In genomic region chr22:35540600-35541253, GRCh38 we compare ENCODE assay signal across 8 cellular contexts. TPM values are rescaled to one million over a fixed set of nuclear protein-coding genes. Genes with fewer than 3 reads are reported as not detected.
DNase-seq lines count a peak whose midpoint lies in the region; TF ChIP-seq lines count a peak whose summit lies in the region.

Gene RASD2 (plus strand): TSS chr22:35540831. CDS start chr22:35546810, 5,979 bp downstream.

- DNase-seq in NCI-H1105 treated with DMSO at 0.1 percent for 48 hours (lab: John Stamatoyannopoulos, UW) = peak; percentile 40
- DNase-seq in NCI-H1105 (lab: John Stamatoyannopoulos, UW) = no peak
- DNase-seq in NCI-H146 (lab: John Stamatoyannopoulos, UW) = peak; percentile 73
- DNase-seq in activated T-helper 1 cell treated with anti-CD3 and anti-CD28 coated beads, Interleukin-12 subunit alpha, Interleukin-12 subunit beta, Interleukin-2, Interleukin-4 antibody, amounts not matched to agents 30 ng/mL and 10 ng/mL and 1 ng/mL, durations not matched to agents 14 hours and 24 hours and 36 hours (ENCODE audit: low spot score) = peak; percentile 12
- DNase-seq in glomerular visceral epithelial cell (ENCODE audit: extremely low spot score) = peak; percentile 31
- DNase-seq in lower leg skin (ENCODE audit: low spot score in 2 of 2) = no peak
- DNase-seq in cortex of kidney (lab: John Stamatoyannopoulos, UW) = no peak

- H3K27me3 Mint-ChIP-seq in activated T-helper 1 cell treated with anti-CD3 and anti-CD28 coated beads, Interleukin-12 subunit alpha, Interleukin-12 subunit beta, Interleukin-2, Interleukin-4 antibody, amounts not matched to agents 30 ng/mL and 10 ng/mL and 1 ng/mL, durations not matched to agents 14 hours and 24 hours and 36 hours (ENCODE audit: insufficient read depth) = peaks cover 39% of the 10 kb centered on the region

- TF ChIP-seq POLR2A in lower leg skin (IDR thresholded peaks at IDR 0.05) = no peak

- peaks cover 3% of the 10 kb centered on the region for H3K4me1 ChIP-seq in parathyroid adenoma

- no peaks in the 10 kb centered on the region for H3K36me3 Mint-ChIP-seq in activated T-helper 1 cell treated with anti-CD3 and anti-CD28 coated beads, Interleukin-12 subunit alpha, Interleukin-12 subunit beta, Interleukin-2, Interleukin-4 antibody, amounts not matched to agents 30 ng/mL and 10 ng/mL and 1 ng/mL, durations not matched to agents 14 hours and 24 hours and 36 hours (ENCODE audit: low read depth)

- no peaks in the 10 kb centered on the region for H3K79me2 ChIP-seq in parathyroid adenoma

- H3K4me2 ChIP-seq in parathyroid adenoma (ENCODE audit: low read length) = peak within 1 kb of the TSS; percentile 86

- H3K9ac ChIP-seq in parathyroid adenoma = no peak within 1 kb of the TSS

- H3K36me3 ChIP-seq in parathyroid adenoma (ENCODE audit: control insufficient read depth, insufficient read depth, low read length) = no peaks in the 10 kb centered on the region

- no peaks in the 10 kb centered on the region for H3K27me3 ChIP-seq in parathyroid adenoma (ENCODE audit: control insufficient read depth, insufficient read depth, low read length)

- peak within 1 kb of the TSS; percentile 66 for H3K4me3 Mint-ChIP-seq in activated T-helper 1 cell treated with anti-CD3 and anti-CD28 coated beads, Interleukin-12 subunit alpha, Interleukin-12 subunit beta, Interleukin-2, Interleukin-4 antibody, amounts not matched to agents 30 ng/mL and 10 ng/mL and 1 ng/mL, durations not matched to agents 14 hours and 24 hours and 36 hours

- 0 to 2% methylated on average over 10 to 36 of the region's 49 CpGs for WGBS in lower leg skin, 2 donors

- intact Hi-C loops in activated T-helper 1 cell treated with anti-CD3 and anti-CD28 coated beads, Interleukin-12 subunit alpha, Interleukin-12 subunit beta, Interleukin-2, Interleukin-4 antibody, amounts not matched to agents 30 ng/mL and 10 ng/mL and 1 ng/mL, durations not matched to agents 14 hours and 24 hours and 36 hours (cut with micrococcal nuclease) = loop anchor here (1.0 kb wide), 1 partner anchor 12 kb away; no protein-coding TSS in a partner anchor
- intact Hi-C loops in lower leg skin (cut with DNase I; ENCODE audit: low total_unique reads) = no loop called here

- H3K27ac ChIP-seq in parathyroid adenoma = peak within 1 kb of the TSS; percentile 29

- H2AFZ ChIP-seq in parathyroid adenoma = peak within 1 kb of the TSS; percentile 74

- no peak within 1 kb of the TSS for H3K27ac Mint-ChIP-seq in activated T-helper 1 cell treated with anti-CD3 and anti-CD28 coated beads, Interleukin-12 subunit alpha, Interleukin-12 subunit beta, Interleukin-2, Interleukin-4 antibody, amounts not matched to agents 30 ng/mL and 10 ng/mL and 1 ng/mL, durations not matched to agents 14 hours and 24 hours and 36 hours

- H3K4me1 Mint-ChIP-seq in activated T-helper 1 cell treated with anti-CD3 and anti-CD28 coated beads, Interleukin-12 subunit alpha, Interleukin-12 subunit beta, Interleukin-2, Interleukin-4 antibody, amounts not matched to agents 30 ng/mL and 10 ng/mL and 1 ng/mL, durations not matched to agents 14 hours and 24 hours and 36 hours (ENCODE audit: low read depth) = no peaks in the 10 kb centered on the region

- TF ChIP-seq CTCF in parathyroid adenoma (IDR thresholded peaks at IDR 0.05) = no peak
- TF ChIP-seq CTCF in lower leg skin (IDR thresholded peaks at IDR 0.05) = no peak

- H3K9me3 Mint-ChIP-seq in activated T-helper 1 cell treated with anti-CD3 and anti-CD28 coated beads, Interleukin-12 subunit alpha, Interleukin-12 subunit beta, Interleukin-2, Interleukin-4 antibody, amounts not matched to agents 30 ng/mL and 10 ng/mL and 1 ng/mL, durations not matched to agents 14 hours and 24 hours and 36 hours = no peaks in the 10 kb centered on the region

- H3K9me3 ChIP-seq in parathyroid adenoma (ENCODE audit: control insufficient read depth, low read length) = no peaks in the 10 kb centered on the region

- H3K4me3 ChIP-seq in parathyroid adenoma (ENCODE audit: low read depth, low read length) = peak within 1 kb of the TSS; percentile 61
- no peak within 1 kb of the TSS for H3K4me3 ChIP-seq in lower leg skin (ENCODE audit: low read depth, poor library complexity, severe bottlenecking)

RNA-seq across cellular contexts. Expression of gene RASD2, which starts in this region (rescaled TPM):
- total RNA-seq in activated T-helper 1 cell treated with anti-CD3 and anti-CD28 coated beads, Interleukin-12 subunit alpha, Interleukin-12 subunit beta, Interleukin-2, Interleukin-4 antibody, amounts not matched to agents 30 ng/mL and 10 ng/mL and 1 ng/mL, durations not matched to agents 14 hours and 24 hours and 36 hours = not detected in 2 replicates
- total RNA-seq in lower leg skin = 1 to 10 TPM in 2 of 4 donors, under 1 TPM in 2; 0.27 to 3.2 (median 1.4) TPM

Comparison
In these comparisons a context has a peak if more than half of its experiments do, and no peak if none do; other contexts are left out.
1. DNase-seq: peak in NCI-H1105 treated with DMSO at 0.1 percent for 48 hours (single experiment), NCI-H146 (single experiment) and glomerular visceral epithelial cell (single experiment); none in NCI-H1105 (single experiment), lower leg skin (0 of 2) and cortex of kidney (single experiment).
2. Peak in DNase-seq in activated T-helper 1 cell treated with anti-CD3 and anti-CD28 coated beads, Interleukin-12 subunit alpha, Interleukin-12 subunit beta, Interleukin-2, Interleukin-4 antibody, amounts not matched to agents 30 ng/mL and 10 ng/mL and 1 ng/mL, durations not matched to agents 14 hours and 24 hours and 36 hours; RNA of the gene not detected or under 1 TPM.